ENCODE assay signal across 8 cellular contexts in the genomic region with DNA sequence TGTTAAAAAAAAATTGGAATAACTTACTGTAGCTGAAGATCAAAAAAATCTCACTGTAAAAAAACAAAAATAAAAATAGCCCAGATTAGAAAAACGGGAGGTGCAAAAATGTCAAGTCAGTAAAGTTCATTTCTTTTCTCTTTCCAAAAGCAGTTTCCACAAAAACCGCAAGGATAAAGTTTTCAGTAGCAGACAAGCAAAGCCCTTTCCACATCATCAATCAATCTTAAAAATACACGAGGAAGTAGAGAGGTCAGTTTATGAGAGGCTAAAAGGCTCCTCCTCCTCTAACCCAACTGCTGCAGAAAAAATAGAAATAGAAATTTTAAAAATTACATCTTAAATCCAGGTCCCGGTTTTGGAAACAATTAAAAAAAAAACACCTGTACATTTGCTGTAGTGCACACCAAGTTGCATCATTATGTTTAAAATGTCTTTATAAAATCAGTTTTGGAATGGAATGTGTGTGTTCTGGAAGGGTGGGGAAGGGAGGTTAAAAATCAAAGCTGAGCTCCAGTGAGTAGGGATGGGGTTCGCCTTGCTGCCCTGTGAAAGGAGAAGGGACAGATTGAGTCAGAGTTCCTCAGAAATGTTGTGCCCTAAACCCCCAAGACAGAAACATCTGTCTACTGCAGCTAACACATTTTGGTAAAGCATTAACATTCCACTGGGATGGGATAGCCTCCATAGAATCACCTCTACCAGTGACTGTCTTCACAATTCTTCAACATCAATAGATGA. TPM values are rescaled to one million over a fixed set of nuclear protein-coding genes. Genes with fewer than 3 reads are reported as not detected.
DNase-seq lines count a peak whose midpoint lies in the region; ATAC-seq, FAIRE-seq and TF ChIP-seq lines count a peak whose summit lies in the region.

No MANE protein-coding gene starts in this region.

- TF ChIP-seq EP300 in H1 (IDR thresholded peaks at IDR 0.05; ENCODE audit: borderline replicate concordance in 1 of 2, low read depth in 2 of 2, low read length in 2 of 2) (no peak), sigmoid colon (IDR thresholded peaks at IDR 0.05) (no peak)

- H3K18ac ChIP-seq in H1 (ENCODE audit: extremely low read depth, low read length) = no peak overlapping the region

- no peak overlapping the region for H2BK15ac ChIP-seq in H1 (ENCODE audit: low read length)

- 0 out of 2 replicates have a peak, but pooled peaks cover 7% of the 10 kb centered on the region for H3F3A ChIP-seq in OCI-LY1 (ENCODE audit: insufficient read depth, low read length)

- H3K4ac ChIP-seq in H1 (replicated peaks; ENCODE audit: insufficient read length, low read depth, low read length) = no peak overlapping the region

- no peak overlapping the region; the same call in 1 of the 2 replicates for H2BK5ac ChIP-seq in H1 (ENCODE audit: low read depth, low read length)

- intact Hi-C loops in sigmoid colon (cut with DNase I) (no loop called here), Caco-2 (cut with micrococcal nuclease; ENCODE audit: unreplicated experiment) (no loop called here)

- H3K9ac ChIP-seq in OCI-LY1 (ENCODE audit: low read length) (no peak overlapping the region), H1 (replicated peaks in 1 of 4; ENCODE audit: extremely low read depth in 1 of 4, low read depth in 3 of 4, low read length in 3 of 4) (no peak overlapping the region)

- H3K27ac Mint-ChIP-seq in Caco-2 (ENCODE audit: unreplicated experiment) = no peak overlapping the region

- H2BK120ac ChIP-seq in H1 (replicated peaks; ENCODE audit: low read depth, low read length) = no peak overlapping the region

- TF ChIP-seq POLR2A in H1 (IDR thresholded peaks at IDR 0.05; ENCODE audit: control extremely low read depth in 1 of 2, low read depth in 2 of 2, low read length in 2 of 2) (peak; percentile 23 to 91), sigmoid colon (IDR thresholded peaks at IDR 0.05) (no peak)

- ATAC-seq in GM21528 (IDR thresholded peaks at IDR 0.05; ENCODE audit: low FRiP score, unreplicated experiment) = peak; percentile 9

- no peak overlapping the region for H3K23ac ChIP-seq in H1 (ENCODE audit: insufficient read length)

- H3K56ac ChIP-seq in H1 (replicated peaks; ENCODE audit: insufficient read length, low read depth, low read length) = no peak overlapping the region

- WGBS in H1 (ENCODE audit: extremely low coverage in 1 of 2, insufficient coverage in 1 of 2, insufficient read length in 1 of 2, insufficient replicate concordance in 2 of 2, low coverage in 1 of 2, low lambda C conversion rate in 2 of 2, missing lambda C conversion rate in 1 of 2), 2 experiments = 89% methylated on average over 5 of the region's 5 CpGs; no CpG with 5 or more reads in 1 of the 2 experiments
- 17 to 24% methylated on average over 5 of the region's 5 CpGs for WGBS in sigmoid colon, 2 donors

- H3K9me2 ChIP-seq in OCI-LY1 (ENCODE audit: low read depth, low read length) = no peaks in the 10 kb centered on the region

- peaks cover 99% of the 10 kb centered on the region for H3K79me2 ChIP-seq in OCI-LY1 (ENCODE audit: insufficient read depth, low read length)
- peaks cover 81 to 99% of the 10 kb centered on the region in 2 experiments for H3K79me2 ChIP-seq in H1 (ENCODE audit: control insufficient read depth in 1 of 2, insufficient read depth in 2 of 2, low read length in 2 of 2)

- H3K4me3 ChIP-seq in OCI-LY1 (ENCODE audit: low read depth, low read length, poor library complexity, severe bottlenecking) (peak overlapping the region; percentile 18), H1 (ENCODE audit: extremely low read depth in 1 of 4, insufficient read depth in 2 of 4, low read depth in 3 of 4, low read length in 4 of 4) (peak overlapping the region in 1 of 4 experiments; percentile 99; a peak in 2 of 8 replicates), sigmoid colon (no peak overlapping the region), Caco-2 (ENCODE audit: low read depth, low read length) (no peak overlapping the region)

- no peak for TF ChIP-seq RAD21 in H1 (IDR thresholded peaks at IDR 0.05 in 1 of 2, conservative IDR thresholded peaks at IDR 0.05 in 1 of 2; ENCODE audit: low read depth in 2 of 2, low read length in 2 of 2)

- peaks cover 49% of the 10 kb centered on the region for H3K4me1 ChIP-seq in OCI-LY1 (ENCODE audit: insufficient read depth, low read length, severe bottlenecking)
- peaks cover 3 to 7% (median 5%) of the 10 kb centered on the region in 4 experiments; a peak in 5 of 7 replicates for H3K4me1 ChIP-seq in H1 (replicated peaks in 1 of 4; ENCODE audit: control insufficient read depth in 3 of 4, insufficient read depth in 4 of 4, low read length in 3 of 4)
- H3K4me1 ChIP-seq in sigmoid colon = peaks cover 0 to 92% (median 76%) of the 10 kb centered on the region in 4 donors
- peaks cover 23% of the 10 kb centered on the region for H3K4me1 ChIP-seq in Caco-2

- no peaks in the 10 kb centered on the region for H3K9me3 Mint-ChIP-seq in Caco-2 (ENCODE audit: unreplicated experiment)

- no peak overlapping the region for H4K8ac ChIP-seq in H1 (ENCODE audit: extremely low read depth, insufficient read depth, low read length)

- no peak overlapping the region for H2AFZ ChIP-seq in OCI-LY1 (ENCODE audit: low read length)
- H2AFZ ChIP-seq in H1 (ENCODE audit: low read length) = no peak overlapping the region

- CTCF ChIA-PET in H1 (lab: Charles Lee; ENCODE audit: partially characterized antibody) = no interaction called here
- CTCF ChIA-PET in Caco-2 (lab: Charles Lee) = no interaction called here

- H4K5ac ChIP-seq in H1 (ENCODE audit: insufficient read length, low read depth, low read length) = no peak overlapping the region

- H4K20me1 ChIP-seq in OCI-LY1 (ENCODE audit: insufficient read depth, low read length) = peaks cover 7% of the 10 kb centered on the region; the same call in 1 of the 2 replicates
- peaks cover 53 to 67% of the 10 kb centered on the region in 2 experiments for H4K20me1 ChIP-seq in H1 (replicated peaks in 1 of 2; ENCODE audit: control insufficient read depth in 1 of 2, insufficient read depth in 2 of 2, low read length in 2 of 2)

- DNase-seq in H1 (ENCODE audit: low read depth in 1 of 2, low spot score in 2 of 2) = peak in 1 of 2 experiments; percentile 19
- no peak for DNase-seq in sigmoid colon
- no peak for DNase-seq in NCI-H345 (lab: John Stamatoyannopoulos, UW)
- DNase-seq in ecto neural progenitor cell (ENCODE audit: low spot score) = no peak
- DNase-seq in Caco-2 = no peak
- no peak for DNase-seq in NCI-H1105 (lab: John Stamatoyannopoulos, UW)

- peaks cover 95% of the 10 kb centered on the region for H3K36me3 ChIP-seq in OCI-LY1 (ENCODE audit: insufficient read depth, low read length)
- H3K36me3 ChIP-seq in H1 (ENCODE audit: control insufficient read depth in 2 of 4, insufficient read depth in 4 of 4, low read length in 3 of 4) = peaks cover 28 to 96% (median 69%) of the 10 kb centered on the region in 4 experiments
- peaks cover 0 to 72% (median 13%) of the 10 kb centered on the region in 4 donors for H3K36me3 ChIP-seq in sigmoid colon
- H3K36me3 ChIP-seq in Caco-2 (ENCODE audit: control insufficient read depth, insufficient read depth, low read length) = peaks cover 3% of the 10 kb centered on the region

- H3K27me3 ChIP-seq in OCI-LY1 (ENCODE audit: insufficient read depth, low read length) = no peaks in the 10 kb centered on the region
- H3K27me3 ChIP-seq in H1 (replicated peaks in 1 of 4; ENCODE audit: control insufficient read depth in 3 of 4, extremely low read depth in 1 of 4, insufficient read depth in 3 of 4, low read length in 3 of 4) = no peaks in the 10 kb centered on the region
- H3K27me3 ChIP-seq in sigmoid colon = no peaks in the 10 kb centered on the region
- no peaks in the 10 kb centered on the region for H3K27me3 ChIP-seq in Caco-2 (replicated peaks; ENCODE audit: control insufficient read depth, insufficient read depth, low read length)

- no peak overlapping the region for H2BK12ac ChIP-seq in H1 (ENCODE audit: low read depth, low read length)

- H3K4me1 Mint-ChIP-seq in Caco-2 (ENCODE audit: low read depth, unreplicated experiment) = peaks cover 24% of the 10 kb centered on the region

- no peak overlapping the region for H3K27ac ChIP-seq in OCI-LY1 (ENCODE audit: low read depth, low read length, poor library complexity, severe bottlenecking)
- no peak overlapping the region for H3K27ac ChIP-seq in H1 (ENCODE audit: low read depth, low read length)
- H3K27ac ChIP-seq in sigmoid colon = peak overlapping the region in 3 of 4 donors; percentile 11 to 31 (median 17)

- TF ChIP-seq CTCF in OCI-LY1 (IDR thresholded peaks at IDR 0.05; ENCODE audit: low read length) = no peak
- TF ChIP-seq CTCF in H1 (IDR thresholded peaks at IDR 0.05; ENCODE audit: control extremely low read depth in 1 of 3, insufficient read depth in 1 of 3, low read depth in 1 of 3, low read length in 3 of 3) = no peak
- TF ChIP-seq CTCF in sigmoid colon (IDR thresholded peaks at IDR 0.05) = no peak
- TF ChIP-seq CTCF in Caco-2 (IDR thresholded peaks at IDR 0.05; ENCODE audit: insufficient read depth in 1 of 2, low read depth in 1 of 2, low read length in 1 of 2, severe bottlenecking in 1 of 2, unreplicated experiment in 1 of 2) = no peak

- H3K9me3 ChIP-seq in OCI-LY1 (ENCODE audit: low read length) (no peaks in the 10 kb centered on the region), H1 (ENCODE audit: insufficient read depth in 2 of 2, low read depth in 1 of 2, low read length in 1 of 2) (no peaks in the 10 kb centered on the region), sigmoid colon (no peaks in the 10 kb centered on the region), Caco-2 (no peaks in the 10 kb centered on the region)

- no TSS peak for BruUV-seq in Caco-2 (replicated peaks; lab: Mats Ljungman, UMichigan)

- H4K91ac ChIP-seq in H1 (replicated peaks; ENCODE audit: insufficient read length, low read length) = no peak overlapping the region

- no peaks in the 10 kb centered on the region for H3K79me1 ChIP-seq in H1 (ENCODE audit: low read depth, low read length)

- H3K4me3 Mint-ChIP-seq in Caco-2 (ENCODE audit: unreplicated experiment) = no peak overlapping the region

- H3K27me3 Mint-ChIP-seq in Caco-2 (ENCODE audit: insufficient read depth, unreplicated experiment) = no peaks in the 10 kb centered on the region

- POLR2A ChIA-PET in H1 (lab: Charles Lee; ENCODE audit: partially characterized antibody) (interaction anchor here (0.6 to 17.3 kb wide), 15 partner anchors 11 to 737 kb away, joined by 3 to 836 read pairs (median 4); no protein-coding TSS in a partner anchor), Caco-2 (lab: Charles Lee) (no interaction called here)

- no peak overlapping the region for H2BK20ac ChIP-seq in H1 (ENCODE audit: low read length)

- H3K4me2 ChIP-seq in OCI-LY1 (ENCODE audit: low read length) = peak overlapping the region; percentile 82; the same call in 1 of the 2 replicates
- H3K4me2 ChIP-seq in H1 (ENCODE audit: insufficient read depth in 1 of 2, low read depth in 2 of 2, low read length in 2 of 2) = peak overlapping the region; percentile 49 to 66; a peak in 2 of 4 replicates

- no peak overlapping the region for H3K14ac ChIP-seq in H1 (ENCODE audit: insufficient read length)

- no peak for FAIRE-seq in H1 (lab: Jason Lieb, UNC)

- H2AK5ac ChIP-seq in H1 (ENCODE audit: low read depth, low read length) = no peak overlapping the region

- peaks cover 99% of the 10 kb centered on the region for H3K36me3 Mint-ChIP-seq in Caco-2 (ENCODE audit: insufficient read depth, unreplicated experiment)

- no peaks in the 10 kb centered on the region; the same call in 1 of the 2 replicates for H3K23me2 ChIP-seq in H1 (ENCODE audit: low read depth, low read length)

RNA-seq across cellular contexts. Expression of a gene that starts 5.8 kb away (rescaled TPM):
- 1,203 and 1,207 TPM in 2 replicates for total RNA-seq in H1 (2021; fragmentation: NEBNext Ultra II Directional; extraction: Animal tissue kit (Norgen Biotek cat#: 25700))
- 517 and 781 TPM in 2 replicates for polyA plus RNA-seq in H1 (2011; rRNA removed)
- 991 TPM for polyA plus RNA-seq in H1 (2011; cell fraction: cytosol; rRNA removed)
- polyA plus RNA-seq in H1 (2011; cell fraction: nucleus; rRNA removed) = 525 TPM
- polyA plus RNA-seq in H1 (2012, experiment 1 of 2) = 1,009 to 1,132 TPM (median 1,111 TPM) in 4 replicates
- 778 TPM for polyA plus RNA-seq in H1 (2012, experiment 2 of 2)
- polyA plus RNA-seq in H1 (2013, experiment 1 of 2) = 1,012 TPM
- polyA plus RNA-seq in H1 (2013, experiment 2 of 2) = 1,024 TPM
- 1,077 and 1,234 TPM in 2 replicates for polyA minus RNA-seq in H1 (2011; rRNA and poly(A)+ RNA removed)
- 399 TPM for polyA minus RNA-seq in H1 (2011; cell fraction: cytosol; rRNA and poly(A)+ RNA removed)
- 779 TPM for polyA minus RNA-seq in H1 (2011; cell fraction: nucleus; rRNA and poly(A)+ RNA removed)
- 100 to 1,000 TPM; 365 to 449 (median 404) TPM for total RNA-seq in sigmoid colon
- 100 to 1,000 TPM; 369 to 645 (median 419) TPM for polyA plus RNA-seq in sigmoid colon
- total RNA-seq in Caco-2 (2022) = 512 and 536 TPM in 2 replicates

RNA-seq across cellular contexts. Expression of a gene that starts 16.4 kb away (rescaled TPM):
- 0.63 and 0.65 TPM in 2 replicates for total RNA-seq in H1 (2021; fragmentation: NEBNext Ultra II Directional; extraction: Animal tissue kit (Norgen Biotek cat#: 25700))
- polyA plus RNA-seq in H1 (2011; rRNA removed) (0.35 and 0.36 TPM in 2 replicates), sigmoid colon (under 1 TPM; 0.25 to 0.60 (median 0.46) TPM)
- polyA plus RNA-seq in H1 (2011; cell fraction: cytosol; rRNA removed) = 0.72 TPM
- 2.9 TPM for polyA plus RNA-seq in H1 (2011; cell fraction: nucleus; rRNA removed)
- 0.42 to 1.3 TPM (median 0.80 TPM) in 4 replicates for polyA plus RNA-seq in H1 (2012, experiment 1 of 2)
- polyA plus RNA-seq in H1 (2012, experiment 2 of 2) = not detected
- polyA plus RNA-seq in H1 (2013, experiment 1 of 2) = 0.41 TPM
- 0.57 TPM for polyA plus RNA-seq in H1 (2013, experiment 2 of 2)
- polyA minus RNA-seq in H1 (2011; rRNA and poly(A)+ RNA removed) = 0.39 and 0.73 TPM in 2 replicates
- polyA minus RNA-seq in H1 (2011; cell fraction: cytosol; rRNA and poly(A)+ RNA removed) = 0.66 TPM
- polyA minus RNA-seq in H1 (2011; cell fraction: nucleus; rRNA and poly(A)+ RNA removed) = 1.4 TPM
- total RNA-seq in sigmoid colon (under 1 TPM in 1 of 4 donors, not detected in 3; 0.27 TPM), Caco-2 (2022) (0.12 TPM in 1 of 2 replicates, not detected in the other)

Comparison
In these comparisons a context has a peak if more than half of its experiments do, and no peak if none do; other contexts are left out.
1. H3K27ac ChIP-seq: peak in sigmoid colon (3 of 4); none in OCI-LY1 (single experiment) and H1 (single experiment).
2. POLR2A ChIP-seq: peak in H1 (2 of 2); none in sigmoid colon (0 of 2).